ENCODE assay signal across 11 cellular contexts in genomic region chr11:210122-210802, GRCh38. TPM values are rescaled to one million over a fixed set of nuclear protein-coding genes. Genes with fewer than 3 reads are reported as not detected.
DNase-seq lines count a peak whose midpoint lies in the region; ATAC-seq and TF ChIP-seq lines count a peak whose summit lies in the region.
"Had no signal": no experiment of that assay in that cellular context is flagged by ENCODE, and none has a peak within 500 bp of the region (broad histone marks: within the 10 kb centered on the region; RNA-seq: fewer than 3 reads in every experiment).

No MANE protein-coding gene starts in this region.

- peaks cover 20% of the 10 kb centered on the region for H3K36me3 ChIP-seq in kidney epithelial cell (ENCODE audit: control insufficient read depth, insufficient read depth, low read length)
- H3K36me3 ChIP-seq in uterus = no peaks in the 10 kb centered on the region

- intact Hi-C loops in cardiac septum (cut with DNase I) (no loop called here), Right ventricle myocardium inferior (cut with DNase I) (no loop called here), uterus (cut with DNase I; ENCODE audit: low total_unique reads) (no loop called here)

- no peak for TF ChIP-seq POLR2A in uterus (IDR thresholded peaks at IDR 0.05)

- peaks cover 23% of the 10 kb centered on the region for H3K4me1 Mint-ChIP-seq in activated naive CD8-positive, alpha-beta T cell treated with anti-CD3 and anti-CD28 coated beads for 36 hours

- peaks cover 44% of the 10 kb centered on the region for H3K36me3 Mint-ChIP-seq in activated naive CD8-positive, alpha-beta T cell treated with anti-CD3 and anti-CD28 coated beads for 36 hours

- H3K4me3 ChIP-seq in kidney epithelial cell (ENCODE audit: low read depth, low read length) (peak overlapping the region; percentile 90), uterus (peak overlapping the region in 1 of 2 donors; percentile 92)

- H3K9me3 Mint-ChIP-seq in activated naive CD8-positive, alpha-beta T cell treated with anti-CD3 and anti-CD28 coated beads for 36 hours = no peaks in the 10 kb centered on the region

- H3K9me3 ChIP-seq in uterus = no peaks in the 10 kb centered on the region

- H3K4me3 Mint-ChIP-seq in activated naive CD8-positive, alpha-beta T cell treated with anti-CD3 and anti-CD28 coated beads for 36 hours = peak overlapping the region; percentile 99

- no peak for TF ChIP-seq CTCF in kidney epithelial cell (IDR thresholded peaks at IDR 0.05; ENCODE audit: insufficient read depth, low read length, poor library complexity, severe bottlenecking)
- no peak for TF ChIP-seq CTCF in uterus (IDR thresholded peaks at IDR 0.05)

- ATAC-seq in Right ventricle myocardium inferior = no peak
- ATAC-seq in HG02884 (IDR thresholded peaks at IDR 0.05; ENCODE audit: unreplicated experiment) = no peak
- ATAC-seq in HG03469 (IDR thresholded peaks at IDR 0.05; ENCODE audit: unreplicated experiment) = no peak

- H3K27me3 ChIP-seq in kidney epithelial cell (ENCODE audit: control insufficient read depth, insufficient read depth, low read length) (no peaks in the 10 kb centered on the region), uterus (no peaks in the 10 kb centered on the region)

- no peaks in the 10 kb centered on the region for H3K27me3 Mint-ChIP-seq in activated naive CD8-positive, alpha-beta T cell treated with anti-CD3 and anti-CD28 coated beads for 36 hours

- DNase-seq in cardiac septum (ENCODE audit: low spot score) (peak; percentile 29), Right ventricle myocardium inferior (ENCODE audit: missing footprints) (no peak), kidney epithelial cell (ENCODE audit: low read depth) (peak; percentile 53), uterus (peak in 1 of 2 donors; percentile 13), NCI-H1417 treated with DMSO at 0.1 percent for 48 hours (lab: John Stamatoyannopoulos, UW) (no peak)
- no peak for DNase-seq in activated naive CD8-positive, alpha-beta T cell treated with anti-CD3 and anti-CD28 coated beads for 36 hours
- DNase-seq: hypothalamus, NCI-H748 treated with DMSO at 0.1 percent for 48 hours had no signal

- H3K27ac Mint-ChIP-seq in activated naive CD8-positive, alpha-beta T cell treated with anti-CD3 and anti-CD28 coated beads for 36 hours = peak overlapping the region; percentile 72

- peaks cover 13 to 28% of the 10 kb centered on the region in 2 donors for H3K4me1 ChIP-seq in uterus

- H3K27ac ChIP-seq in uterus = peak overlapping the region; percentile 29 to 34

RNA-seq across cellular contexts. Expression of gene RIC8A, which starts 2.8 kb away (rescaled TPM):
- total RNA-seq in cardiac septum (63.4 TPM), Right ventricle myocardium inferior (52.3 TPM), kidney epithelial cell (116 and 131 TPM in 2 replicates), uterus (100 to 1,000 TPM in 2 of 4 donors, 10 to 100 TPM in 2; 84.5 to 376 (median 192) TPM)
- 100 to 1,000 TPM; 105 to 111 TPM for total RNA-seq in activated naive CD8-positive, alpha-beta T cell treated with anti-CD3 and anti-CD28 coated beads for 36 hours

RNA-seq across cellular contexts. Expression of gene BET1L, which starts 3.1 kb away (rescaled TPM):
- total RNA-seq in cardiac septum = 24.9 TPM
- 19.4 TPM for total RNA-seq in Right ventricle myocardium inferior
- total RNA-seq in activated naive CD8-positive, alpha-beta T cell treated with anti-CD3 and anti-CD28 coated beads for 36 hours = 10 to 100 TPM; 44.0 to 45.5 TPM
- total RNA-seq in kidney epithelial cell = 30.6 and 31.1 TPM in 2 replicates
- total RNA-seq in uterus = 10 to 100 TPM in 3 of 4 donors, 1 to 10 TPM in 1; 8.7 to 57.8 (median 15.0) TPM

RNA-seq across cellular contexts. Expression of gene SCGB1C1, which starts 17.4 kb away (rescaled TPM):
- not detected for total RNA-seq in cardiac septum
- total RNA-seq in Right ventricle myocardium inferior = not detected
- total RNA-seq in activated naive CD8-positive, alpha-beta T cell treated with anti-CD3 and anti-CD28 coated beads for 36 hours = not detected
- total RNA-seq in kidney epithelial cell = not detected in 2 replicates
- not detected for total RNA-seq in uterus
- total RNA-seq: subcutaneous adipose tissue had no signal

RNA-seq across cellular contexts. Expression of gene SIRT3, which starts 25.9 kb away (rescaled TPM):
- total RNA-seq in cardiac septum (27.0 TPM), Right ventricle myocardium inferior (39.7 TPM), kidney epithelial cell (11.4 and 11.8 TPM in 2 replicates), uterus (10 to 100 TPM in 2 of 4 donors, 1 to 10 TPM in 2; 1.5 to 25.9 (median 9.8) TPM)
- total RNA-seq in activated naive CD8-positive, alpha-beta T cell treated with anti-CD3 and anti-CD28 coated beads for 36 hours = 10 to 100 TPM; 18.6 to 20.5 TPM

RNA-seq across cellular contexts. Expression of gene PSMD13, which starts 26.5 kb away (rescaled TPM):
- total RNA-seq in cardiac septum = 87.5 TPM
- total RNA-seq in Right ventricle myocardium inferior = 91.7 TPM
- 100 to 1,000 TPM; 235 to 239 TPM for total RNA-seq in activated naive CD8-positive, alpha-beta T cell treated with anti-CD3 and anti-CD28 coated beads for 36 hours
- total RNA-seq in kidney epithelial cell = 131 and 150 TPM in 2 replicates
- total RNA-seq in uterus = 10 to 100 TPM; 17.9 to 94.3 (median 78.2) TPM

Comparison
In these comparisons a context has a peak if more than half of its experiments do, and no peak if none do; other contexts are left out.
1. DNase-seq: peak in cardiac septum (single experiment) and kidney epithelial cell (single experiment); none in Right ventricle myocardium inferior (single experiment), activated naive CD8-positive, alpha-beta T cell treated with anti-CD3 and anti-CD28 coated beads for 36 hours (single experiment) and NCI-H1417 treated with DMSO at 0.1 percent for 48 hours (single experiment).